In the genomic region with DNA sequence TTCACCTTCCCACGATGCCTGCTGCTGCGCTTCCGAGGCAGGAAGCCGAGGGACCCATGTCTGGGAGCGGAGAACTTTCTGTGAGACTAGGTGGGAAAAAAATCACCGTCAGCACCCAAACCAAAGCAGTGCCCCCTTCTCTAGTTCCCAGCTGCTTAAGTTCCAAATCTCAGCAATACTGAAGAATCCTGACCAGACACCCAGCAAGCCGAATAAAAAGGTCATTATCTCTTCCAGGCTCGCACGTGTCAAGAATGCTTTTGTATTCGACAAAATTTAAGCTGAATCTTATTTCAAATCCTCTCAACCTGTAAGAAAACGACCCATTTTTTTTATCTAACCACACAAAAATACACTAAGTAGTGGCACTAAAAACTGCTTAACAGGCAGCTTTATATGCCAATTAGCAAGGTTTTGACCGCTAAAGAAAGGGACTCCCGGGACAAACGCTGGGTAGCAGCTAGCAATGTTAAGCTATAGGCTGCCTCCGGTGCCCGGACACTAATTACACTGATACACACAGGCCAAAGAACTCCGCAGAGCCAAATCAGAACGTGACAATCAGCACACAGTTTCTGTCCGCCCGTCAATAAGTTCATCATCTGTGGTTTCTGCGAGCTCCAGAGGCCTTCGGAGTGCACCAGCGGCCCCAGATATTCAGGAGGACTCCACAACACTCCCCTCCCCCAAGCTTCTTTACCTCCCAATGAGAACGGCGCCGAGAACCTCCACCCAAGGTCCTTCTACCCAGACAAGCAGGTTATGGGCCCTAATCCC, we compare ENCODE assay signal across 1 cellular context.
TF ChIP-seq lines count a peak whose summit lies in the region.

No MANE protein-coding gene starts in this region.

TF ChIP-seq in K562, 482 proteins besides CTCF, POLR2A, EP300 and RAD21 (continues in another document):
- TF ChIP-seq, protein P1, sequence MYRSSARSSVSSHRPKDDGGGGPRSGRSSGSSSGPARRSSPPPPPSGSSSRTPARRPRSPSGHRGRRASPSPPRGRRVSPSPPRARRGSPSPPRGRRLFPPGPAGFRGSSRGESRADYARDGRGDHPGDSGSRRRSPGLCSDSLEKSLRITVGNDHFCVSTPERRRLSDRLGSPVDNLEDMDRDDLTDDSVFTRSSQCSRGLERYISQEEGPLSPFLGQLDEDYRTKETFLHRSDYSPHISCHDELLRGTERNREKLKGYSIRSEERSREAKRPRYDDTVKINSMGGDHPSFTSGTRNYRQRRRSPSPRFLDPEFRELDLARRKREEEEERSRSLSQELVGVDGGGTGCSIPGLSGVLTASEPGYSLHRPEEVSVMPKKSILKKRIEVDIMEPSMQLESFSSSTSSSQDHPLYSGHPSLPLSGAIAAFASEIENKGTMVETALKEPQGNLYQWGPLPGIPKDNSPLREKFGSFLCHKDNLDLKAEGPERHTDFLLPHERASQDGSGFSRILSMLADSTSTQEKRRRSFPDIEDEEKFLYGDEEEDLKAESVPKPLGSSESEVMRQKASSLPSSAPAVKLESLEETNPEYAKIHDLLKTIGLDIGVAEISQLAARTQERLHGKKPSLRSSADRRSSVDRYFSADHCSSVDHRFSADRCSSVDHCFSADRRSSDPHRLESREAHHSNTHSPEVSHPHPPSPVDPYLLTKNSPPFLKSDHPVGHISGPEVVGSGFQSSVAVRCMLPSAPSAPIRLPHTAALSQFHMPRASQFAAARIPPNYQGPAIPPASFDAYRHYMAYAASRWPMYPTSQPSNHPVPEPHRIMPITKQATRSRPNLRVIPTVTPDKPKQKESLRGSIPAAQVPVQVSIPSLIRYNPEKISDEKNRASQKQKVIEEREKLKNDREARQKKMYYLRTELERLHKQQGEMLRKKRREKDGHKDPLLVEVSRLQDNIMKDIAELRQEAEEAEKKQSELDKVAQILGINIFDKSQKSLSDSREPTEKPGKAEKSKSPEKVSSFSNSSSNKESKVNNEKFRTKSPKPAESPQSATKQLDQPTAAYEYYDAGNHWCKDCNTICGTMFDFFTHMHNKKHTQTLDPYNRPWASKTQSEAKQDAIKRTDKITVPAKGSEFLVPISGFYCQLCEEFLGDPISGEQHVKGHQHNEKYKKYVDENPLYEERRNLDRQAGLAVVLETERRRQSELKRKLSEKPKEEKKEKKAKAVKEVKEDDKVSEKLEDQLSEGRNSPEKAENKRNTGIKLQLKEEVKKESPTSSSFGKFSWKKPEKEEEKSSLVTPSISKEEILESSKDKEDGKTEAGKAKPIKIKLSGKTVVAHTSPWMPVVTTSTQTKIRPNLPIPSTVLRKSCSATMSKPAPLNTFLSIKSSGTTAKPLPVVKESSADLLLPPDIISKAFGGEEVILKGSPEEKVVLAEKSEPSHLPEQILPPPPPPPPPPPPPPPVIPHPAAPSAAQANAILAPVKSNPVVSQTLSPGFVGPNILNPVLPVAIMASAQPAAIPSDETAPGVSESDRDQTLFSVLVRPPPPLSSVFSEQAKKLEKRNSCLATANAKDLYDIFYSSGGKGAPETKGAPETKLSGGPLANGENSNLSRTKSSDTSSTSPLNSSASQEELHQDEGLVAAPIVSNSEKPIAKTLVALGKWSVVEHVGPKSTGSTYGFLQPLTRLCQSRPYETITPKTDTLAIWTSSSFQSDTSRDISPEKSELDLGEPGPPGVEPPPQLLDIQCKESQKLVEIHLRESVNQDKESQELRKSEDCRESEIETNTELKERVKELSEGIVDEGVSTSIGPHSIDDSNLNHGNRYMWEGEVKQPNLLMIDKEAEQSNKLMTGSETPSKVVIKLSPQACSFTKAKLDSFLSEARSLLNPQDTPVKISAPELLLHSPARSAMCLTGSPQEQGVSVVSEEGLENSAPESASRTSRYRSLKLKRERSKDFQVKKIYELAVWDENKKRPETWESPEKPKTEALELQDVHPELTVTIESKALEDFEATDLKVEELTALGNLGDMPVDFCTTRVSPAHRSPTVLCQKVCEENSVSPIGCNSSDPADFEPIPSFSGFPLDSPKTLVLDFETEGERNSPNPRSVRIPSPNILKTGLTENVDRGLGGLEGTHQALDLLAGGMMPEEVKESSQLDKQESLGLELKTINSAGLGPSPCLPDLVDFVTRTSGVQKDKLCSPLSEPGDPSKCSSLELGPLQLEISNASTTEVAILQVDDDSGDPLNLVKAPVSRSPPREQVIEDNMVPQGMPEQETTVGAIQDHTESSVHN (IDR thresholded peaks at IDR 0.05; ENCODE audit: borderline replicate concordance in 1 of 2, low read depth in 1 of 2): no peak
- TF ChIP-seq ZNF354B (CRISPR knock-in tag; IDR thresholded peaks at IDR 0.05) (no peak), ZNF408 (CRISPR knock-in tag; IDR thresholded peaks at IDR 0.05; ENCODE audit: low read depth) (no peak), L3MBTL2 (IDR thresholded peaks at IDR 0.05) (no peak), ESRRB (CRISPR knock-in tag; IDR thresholded peaks at IDR 0.05; ENCODE audit: borderline replicate concordance) (no peak), ZSCAN32 (CRISPR knock-in tag; IDR thresholded peaks at IDR 0.05) (no peak), SIN3A (IDR thresholded peaks at IDR 0.05; ENCODE audit: borderline replicate concordance in 2 of 2, control insufficient read depth in 1 of 2, low read depth in 2 of 2, low read length in 2 of 2) (peak in 1 of 2 experiments; percentile 13; a peak in 1 of 4 replicates), RBM34 (IDR thresholded peaks at IDR 0.05; ENCODE audit: borderline replicate concordance, insufficient read depth, low read length) (no peak), ZNF263 (CRISPR knock-in tag; IDR thresholded peaks at IDR 0.05; ENCODE audit: borderline replicate concordance) (0 out of 2 replicates have a peak, but pooled peaks have one; percentile 13), SREBF2 (CRISPR knock-in tag; IDR thresholded peaks at IDR 0.05) (no peak), ZNF696 (CRISPR knock-in tag; conservative IDR thresholded peaks at IDR 0.05) (no peak), ZNF23 (CRISPR knock-in tag; IDR thresholded peaks at IDR 0.05) (no peak), GABPA (tag; conservative IDR thresholded peaks at IDR 0.05; ENCODE audit: low read depth) (no peak), BACH1 (tag; IDR thresholded peaks at IDR 0.05) (peak; percentile 23; the same call in 1 of the 2 replicates), TCFL5 (CRISPR knock-in tag; conservative IDR thresholded peaks at IDR 0.05) (no peak), ZBED1 (IDR thresholded peaks at IDR 0.05) (no peak), NFATC3 (IDR thresholded peaks at IDR 0.05) (no peak), ZNF311 (CRISPR knock-in tag; IDR thresholded peaks at IDR 0.05) (no peak), ZC3H4 (CRISPR knock-in tag; IDR thresholded peaks at IDR 0.05; ENCODE audit: borderline replicate concordance) (peak; percentile 43; the same call in 1 of the 2 replicates), ZNF699 (CRISPR knock-in tag; IDR thresholded peaks at IDR 0.05; ENCODE audit: insufficient replicate concordance) (no peak)
- TF ChIP-seq, protein P2, sequence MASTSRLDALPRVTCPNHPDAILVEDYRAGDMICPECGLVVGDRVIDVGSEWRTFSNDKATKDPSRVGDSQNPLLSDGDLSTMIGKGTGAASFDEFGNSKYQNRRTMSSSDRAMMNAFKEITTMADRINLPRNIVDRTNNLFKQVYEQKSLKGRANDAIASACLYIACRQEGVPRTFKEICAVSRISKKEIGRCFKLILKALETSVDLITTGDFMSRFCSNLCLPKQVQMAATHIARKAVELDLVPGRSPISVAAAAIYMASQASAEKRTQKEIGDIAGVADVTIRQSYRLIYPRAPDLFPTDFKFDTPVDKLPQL (IDR thresholded peaks at IDR 0.05; ENCODE audit: extremely low read depth, insufficient read length): no peak
- TF ChIP-seq, protein P3, sequence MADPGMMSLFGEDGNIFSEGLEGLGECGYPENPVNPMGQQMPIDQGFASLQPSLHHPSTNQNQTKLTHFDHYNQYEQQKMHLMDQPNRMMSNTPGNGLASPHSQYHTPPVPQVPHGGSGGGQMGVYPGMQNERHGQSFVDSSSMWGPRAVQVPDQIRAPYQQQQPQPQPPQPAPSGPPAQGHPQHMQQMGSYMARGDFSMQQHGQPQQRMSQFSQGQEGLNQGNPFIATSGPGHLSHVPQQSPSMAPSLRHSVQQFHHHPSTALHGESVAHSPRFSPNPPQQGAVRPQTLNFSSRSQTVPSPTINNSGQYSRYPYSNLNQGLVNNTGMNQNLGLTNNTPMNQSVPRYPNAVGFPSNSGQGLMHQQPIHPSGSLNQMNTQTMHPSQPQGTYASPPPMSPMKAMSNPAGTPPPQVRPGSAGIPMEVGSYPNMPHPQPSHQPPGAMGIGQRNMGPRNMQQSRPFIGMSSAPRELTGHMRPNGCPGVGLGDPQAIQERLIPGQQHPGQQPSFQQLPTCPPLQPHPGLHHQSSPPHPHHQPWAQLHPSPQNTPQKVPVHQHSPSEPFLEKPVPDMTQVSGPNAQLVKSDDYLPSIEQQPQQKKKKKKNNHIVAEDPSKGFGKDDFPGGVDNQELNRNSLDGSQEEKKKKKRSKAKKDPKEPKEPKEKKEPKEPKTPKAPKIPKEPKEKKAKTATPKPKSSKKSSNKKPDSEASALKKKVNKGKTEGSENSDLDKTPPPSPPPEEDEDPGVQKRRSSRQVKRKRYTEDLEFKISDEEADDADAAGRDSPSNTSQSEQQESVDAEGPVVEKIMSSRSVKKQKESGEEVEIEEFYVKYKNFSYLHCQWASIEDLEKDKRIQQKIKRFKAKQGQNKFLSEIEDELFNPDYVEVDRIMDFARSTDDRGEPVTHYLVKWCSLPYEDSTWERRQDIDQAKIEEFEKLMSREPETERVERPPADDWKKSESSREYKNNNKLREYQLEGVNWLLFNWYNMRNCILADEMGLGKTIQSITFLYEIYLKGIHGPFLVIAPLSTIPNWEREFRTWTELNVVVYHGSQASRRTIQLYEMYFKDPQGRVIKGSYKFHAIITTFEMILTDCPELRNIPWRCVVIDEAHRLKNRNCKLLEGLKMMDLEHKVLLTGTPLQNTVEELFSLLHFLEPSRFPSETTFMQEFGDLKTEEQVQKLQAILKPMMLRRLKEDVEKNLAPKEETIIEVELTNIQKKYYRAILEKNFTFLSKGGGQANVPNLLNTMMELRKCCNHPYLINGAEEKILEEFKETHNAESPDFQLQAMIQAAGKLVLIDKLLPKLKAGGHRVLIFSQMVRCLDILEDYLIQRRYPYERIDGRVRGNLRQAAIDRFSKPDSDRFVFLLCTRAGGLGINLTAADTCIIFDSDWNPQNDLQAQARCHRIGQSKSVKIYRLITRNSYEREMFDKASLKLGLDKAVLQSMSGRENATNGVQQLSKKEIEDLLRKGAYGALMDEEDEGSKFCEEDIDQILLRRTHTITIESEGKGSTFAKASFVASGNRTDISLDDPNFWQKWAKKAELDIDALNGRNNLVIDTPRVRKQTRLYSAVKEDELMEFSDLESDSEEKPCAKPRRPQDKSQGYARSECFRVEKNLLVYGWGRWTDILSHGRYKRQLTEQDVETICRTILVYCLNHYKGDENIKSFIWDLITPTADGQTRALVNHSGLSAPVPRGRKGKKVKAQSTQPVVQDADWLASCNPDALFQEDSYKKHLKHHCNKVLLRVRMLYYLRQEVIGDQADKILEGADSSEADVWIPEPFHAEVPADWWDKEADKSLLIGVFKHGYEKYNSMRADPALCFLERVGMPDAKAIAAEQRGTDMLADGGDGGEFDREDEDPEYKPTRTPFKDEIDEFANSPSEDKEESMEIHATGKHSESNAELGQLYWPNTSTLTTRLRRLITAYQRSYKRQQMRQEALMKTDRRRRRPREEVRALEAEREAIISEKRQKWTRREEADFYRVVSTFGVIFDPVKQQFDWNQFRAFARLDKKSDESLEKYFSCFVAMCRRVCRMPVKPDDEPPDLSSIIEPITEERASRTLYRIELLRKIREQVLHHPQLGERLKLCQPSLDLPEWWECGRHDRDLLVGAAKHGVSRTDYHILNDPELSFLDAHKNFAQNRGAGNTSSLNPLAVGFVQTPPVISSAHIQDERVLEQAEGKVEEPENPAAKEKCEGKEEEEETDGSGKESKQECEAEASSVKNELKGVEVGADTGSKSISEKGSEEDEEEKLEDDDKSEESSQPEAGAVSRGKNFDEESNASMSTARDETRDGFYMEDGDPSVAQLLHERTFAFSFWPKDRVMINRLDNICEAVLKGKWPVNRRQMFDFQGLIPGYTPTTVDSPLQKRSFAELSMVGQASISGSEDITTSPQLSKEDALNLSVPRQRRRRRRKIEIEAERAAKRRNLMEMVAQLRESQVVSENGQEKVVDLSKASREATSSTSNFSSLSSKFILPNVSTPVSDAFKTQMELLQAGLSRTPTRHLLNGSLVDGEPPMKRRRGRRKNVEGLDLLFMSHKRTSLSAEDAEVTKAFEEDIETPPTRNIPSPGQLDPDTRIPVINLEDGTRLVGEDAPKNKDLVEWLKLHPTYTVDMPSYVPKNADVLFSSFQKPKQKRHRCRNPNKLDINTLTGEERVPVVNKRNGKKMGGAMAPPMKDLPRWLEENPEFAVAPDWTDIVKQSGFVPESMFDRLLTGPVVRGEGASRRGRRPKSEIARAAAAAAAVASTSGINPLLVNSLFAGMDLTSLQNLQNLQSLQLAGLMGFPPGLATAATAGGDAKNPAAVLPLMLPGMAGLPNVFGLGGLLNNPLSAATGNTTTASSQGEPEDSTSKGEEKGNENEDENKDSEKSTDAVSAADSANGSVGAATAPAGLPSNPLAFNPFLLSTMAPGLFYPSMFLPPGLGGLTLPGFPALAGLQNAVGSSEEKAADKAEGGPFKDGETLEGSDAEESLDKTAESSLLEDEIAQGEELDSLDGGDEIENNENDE (IDR thresholded peaks at IDR 0.05; ENCODE audit: low read depth, low read length): no peak
- TF ChIP-seq, protein P4, sequence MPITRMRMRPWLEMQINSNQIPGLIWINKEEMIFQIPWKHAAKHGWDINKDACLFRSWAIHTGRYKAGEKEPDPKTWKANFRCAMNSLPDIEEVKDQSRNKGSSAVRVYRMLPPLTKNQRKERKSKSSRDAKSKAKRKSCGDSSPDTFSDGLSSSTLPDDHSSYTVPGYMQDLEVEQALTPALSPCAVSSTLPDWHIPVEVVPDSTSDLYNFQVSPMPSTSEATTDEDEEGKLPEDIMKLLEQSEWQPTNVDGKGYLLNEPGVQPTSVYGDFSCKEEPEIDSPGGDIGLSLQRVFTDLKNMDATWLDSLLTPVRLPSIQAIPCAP (CRISPR knock-in tag; IDR thresholded peaks at IDR 0.05; ENCODE audit: borderline replicate concordance): no peak
- TF ChIP-seq, protein P5, sequence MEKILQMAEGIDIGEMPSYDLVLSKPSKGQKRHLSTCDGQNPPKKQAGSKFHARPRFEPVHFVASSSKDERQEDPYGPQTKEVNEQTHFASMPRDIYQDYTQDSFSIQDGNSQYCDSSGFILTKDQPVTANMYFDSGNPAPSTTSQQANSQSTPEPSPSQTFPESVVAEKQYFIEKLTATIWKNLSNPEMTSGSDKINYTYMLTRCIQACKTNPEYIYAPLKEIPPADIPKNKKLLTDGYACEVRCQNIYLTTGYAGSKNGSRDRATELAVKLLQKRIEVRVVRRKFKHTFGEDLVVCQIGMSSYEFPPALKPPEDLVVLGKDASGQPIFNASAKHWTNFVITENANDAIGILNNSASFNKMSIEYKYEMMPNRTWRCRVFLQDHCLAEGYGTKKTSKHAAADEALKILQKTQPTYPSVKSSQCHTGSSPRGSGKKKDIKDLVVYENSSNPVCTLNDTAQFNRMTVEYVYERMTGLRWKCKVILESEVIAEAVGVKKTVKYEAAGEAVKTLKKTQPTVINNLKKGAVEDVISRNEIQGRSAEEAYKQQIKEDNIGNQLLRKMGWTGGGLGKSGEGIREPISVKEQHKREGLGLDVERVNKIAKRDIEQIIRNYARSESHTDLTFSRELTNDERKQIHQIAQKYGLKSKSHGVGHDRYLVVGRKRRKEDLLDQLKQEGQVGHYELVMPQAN (IDR thresholded peaks at IDR 0.05; ENCODE audit: borderline replicate concordance): no peak
- TF ChIP-seq, protein P6, sequence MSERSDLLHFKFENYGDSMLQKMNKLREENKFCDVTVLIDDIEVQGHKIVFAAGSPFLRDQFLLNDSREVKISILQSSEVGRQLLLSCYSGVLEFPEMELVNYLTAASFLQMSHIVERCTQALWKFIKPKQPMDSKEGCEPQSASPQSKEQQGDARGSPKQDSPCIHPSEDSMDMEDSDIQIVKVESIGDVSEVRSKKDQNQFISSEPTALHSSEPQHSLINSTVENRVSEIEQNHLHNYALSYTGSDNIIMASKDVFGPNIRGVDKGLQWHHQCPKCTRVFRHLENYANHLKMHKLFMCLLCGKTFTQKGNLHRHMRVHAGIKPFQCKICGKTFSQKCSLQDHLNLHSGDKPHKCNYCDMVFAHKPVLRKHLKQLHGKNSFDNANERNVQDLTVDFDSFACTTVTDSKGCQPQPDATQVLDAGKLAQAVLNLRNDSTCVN (CRISPR knock-in tag; IDR thresholded peaks at IDR 0.05): 0 out of 2 replicates have a peak, but pooled peaks have one; percentile 20
